ENCODE assay signal across 22 cellular contexts in the genomic region with DNA sequence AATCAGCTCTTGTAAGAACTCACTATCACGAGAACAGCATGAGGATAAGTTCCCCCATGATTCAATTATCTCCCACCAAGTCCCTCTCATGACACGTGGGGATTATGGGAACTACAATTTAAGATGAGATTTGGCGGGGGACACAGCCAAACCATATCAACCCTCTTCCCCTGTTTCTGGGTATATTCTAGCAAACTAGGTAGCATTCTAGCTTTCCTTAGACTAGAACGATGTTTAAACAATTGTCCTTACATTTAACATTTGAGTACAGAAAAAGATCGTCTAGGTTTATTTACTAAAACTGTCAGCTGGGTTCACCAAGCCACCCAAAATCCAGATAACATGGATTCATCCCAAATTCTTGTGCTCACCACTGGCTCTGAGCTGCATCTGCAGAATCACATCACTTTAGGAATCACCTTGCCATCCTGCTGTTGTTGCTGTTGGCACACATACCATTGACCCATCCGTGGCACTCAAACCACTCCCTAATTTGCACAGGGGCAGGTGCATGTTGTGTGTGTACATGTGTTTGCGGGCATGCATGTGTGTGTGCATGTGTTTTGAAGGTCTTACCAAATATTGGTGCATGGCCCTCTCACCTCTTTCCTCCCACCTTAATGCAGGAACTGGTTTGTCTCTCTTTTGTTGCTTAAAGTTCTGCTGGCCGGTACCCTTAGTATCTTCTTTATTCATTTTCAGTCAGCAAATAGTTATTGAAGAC. TPM values are rescaled to one million over a fixed set of nuclear protein-coding genes. Genes with fewer than 3 reads are reported as not detected.
DNase-seq lines count a peak whose midpoint lies in the region; ATAC-seq, FAIRE-seq and TF ChIP-seq lines count a peak whose summit lies in the region.
"Had no signal": no experiment of that assay in that cellular context is flagged by ENCODE, and none has a peak within 500 bp of the region (broad histone marks: within the 10 kb centered on the region; RNA-seq: fewer than 3 reads in every experiment).

No MANE protein-coding gene starts in this region.

- POLR2A ChIA-PET in HEK293 (lab: Yijun Ruan, JAX): no interaction called here
- POLR2A ChIA-PET in K562 (lab: Yijun Ruan, JAX): no interaction called here

- no peaks in the 10 kb centered on the region for H3K79me2 ChIP-seq in GM23338 (replicated peaks; ENCODE audit: insufficient read depth)
- H3K79me2 ChIP-seq in K562 (ENCODE audit: control insufficient read depth, insufficient read depth, low read length): no peaks in the 10 kb centered on the region

- no peaks in the 10 kb centered on the region for H3K9me3 Mint-ChIP-seq in GM23338
- H3K9me3 Mint-ChIP-seq: CD4-positive, CD25-positive, alpha-beta regulatory T cell; CD8-positive, alpha-beta memory T cell; H9; IgD-negative memory B cell had no signal

- no peak overlapping the region for H3K4me3 Mint-ChIP-seq in GM23338
- H3K4me3 Mint-ChIP-seq: CD4-positive, CD25-positive, alpha-beta regulatory T cell; CD8-positive, alpha-beta memory T cell; H9; IgD-negative memory B cell had no signal

- H3K27me3 Mint-ChIP-seq in GM23338 (ENCODE audit: insufficient read depth, low read depth, poor library complexity): peaks cover 1% of the 10 kb centered on the region

- no peak overlapping the region for H3K9ac ChIP-seq in K562 (ENCODE audit: insufficient read depth in 1 of 2, low read depth in 2 of 2, low read length in 2 of 2)

- no peak for TF ChIP-seq RAD21 in K562 (CRISPR knock-in tag; conservative IDR thresholded peaks at IDR 0.05 in 1 of 2, IDR thresholded peaks at IDR 0.05 in 1 of 2)

- no peak overlapping the region for H3K4me3 ChIP-seq in GM23338
- no peak overlapping the region for H3K4me3 ChIP-seq in HEK293 (ENCODE audit: low read depth, low read length)
- no peak overlapping the region for H3K4me3 ChIP-seq in K562
- H3K4me3 ChIP-seq in testis: no peak overlapping the region

- H3K36me3 ChIP-seq in GM23338 (ENCODE audit: insufficient read depth) (no peaks in the 10 kb centered on the region), HEK293 (ENCODE audit: control insufficient read depth in 2 of 2, insufficient read depth in 1 of 2, low read length in 2 of 2) (no peaks in the 10 kb centered on the region), K562 (ENCODE audit: control insufficient read depth, insufficient read depth, low read length) (no peaks in the 10 kb centered on the region), testis (ENCODE audit: low read depth, missing control alignments) (no peaks in the 10 kb centered on the region)
- H3K36me3 ChIP-seq: BE2C had no signal

- H3K9me1 ChIP-seq in K562 (ENCODE audit: control insufficient read depth, insufficient read depth, low read length): no peaks in the 10 kb centered on the region

- no peak overlapping the region for H3K27ac ChIP-seq in GM23338 (ENCODE audit: low read depth)
- H3K27ac ChIP-seq in HEK293 (ENCODE audit: extremely low read depth, low read depth, low read length): no peak overlapping the region
- H3K27ac ChIP-seq in K562 (ENCODE audit: extremely low read depth, low read depth, low read length): no peak overlapping the region
- no peak overlapping the region for H3K27ac ChIP-seq in testis

- TF ChIP-seq POLR2A in K562 (conservative IDR thresholded peaks at IDR 0.05): no peak
- no peak for TF ChIP-seq POLR2A in testis (IDR thresholded peaks at IDR 0.05)

- 4% methylated on average over 8 of the region's 8 CpGs for WGBS in K562 (ENCODE audit: insufficient coverage, low coverage, missing lambda C conversion rate)
- WGBS in testis, 2 donors: 55 to 65% methylated on average over 8 of the region's 8 CpGs

- H3K4me2 ChIP-seq in GM23338 (no peak overlapping the region), K562 (ENCODE audit: insufficient read depth, low read length) (no peak overlapping the region)

- H3F3A ChIP-seq in GM23338 (replicated peaks; ENCODE audit: low read depth): no peaks in the 10 kb centered on the region

- TF ChIP-seq EP300 in K562 (IDR thresholded peaks at IDR 0.05; ENCODE audit: low read length): no peak

- H3K4me1 ChIP-seq in GM23338 (ENCODE audit: insufficient read depth) (0 out of 2 replicates have a peak, but pooled peaks cover 17% of the 10 kb centered on the region), HEK293 (ENCODE audit: control insufficient read depth, insufficient read depth, low read length) (no peaks in the 10 kb centered on the region), K562 (replicated peaks in 1 of 2; ENCODE audit: control insufficient read depth in 2 of 2, insufficient read depth in 2 of 2, low read length in 2 of 2) (peaks cover 0 to 5% of the 10 kb centered on the region in 2 experiments; a peak in 3 of 5 replicates), testis (peaks cover 27% of the 10 kb centered on the region)

- H4K20me1 ChIP-seq in GM23338 (replicated peaks; ENCODE audit: insufficient read depth): no peaks in the 10 kb centered on the region
- no peaks in the 10 kb centered on the region for H4K20me1 ChIP-seq in K562 (replicated peaks; ENCODE audit: control insufficient read depth, insufficient read depth, low read length)

- no peaks in the 10 kb centered on the region for H3K36me3 Mint-ChIP-seq in GM23338 (ENCODE audit: low read depth)
- H3K36me3 Mint-ChIP-seq: CD4-positive, CD25-positive, alpha-beta regulatory T cell; CD8-positive, alpha-beta memory T cell; IgD-negative memory B cell had no signal

- H3K9me3 ChIP-seq in HEK293 (ENCODE audit: control insufficient read depth, insufficient read depth, low read depth, low read length): no peaks in the 10 kb centered on the region
- H3K9me3 ChIP-seq in K562 (replicated peaks; ENCODE audit: control insufficient read depth, insufficient read depth, low read depth, low read length): no peaks in the 10 kb centered on the region
- no peaks in the 10 kb centered on the region for H3K9me3 ChIP-seq in testis
- H3K9me3 ChIP-seq: BE2C had no signal

- intact Hi-C loops in K562 (cut with micrococcal nuclease) (no loop called here), testis (cut with DNase I; ENCODE audit: low total_unique reads) (no loop called here)

- 0 out of 2 replicates have a peak overlapping the region, but pooled peaks have one; percentile 38 for H2AFZ ChIP-seq in GM23338
- no peak overlapping the region for H2AFZ ChIP-seq in K562 (ENCODE audit: low read depth, low read length)

- CTCF ChIA-PET in HEK293 (lab: Yijun Ruan, JAX): interaction anchor here (0.7 to 2.8 kb wide), 3 partner anchors 14 to 73 kb away, joined by 3 to 18 read pairs (median 8); no protein-coding TSS in a partner anchor
- CTCF ChIA-PET in K562 (lab: Yijun Ruan, JAX; ENCODE audit: low intra/inter-chr PET ratio): no interaction called here

- DNase-seq in GM23338 (ENCODE audit: low spot score): no peak
- no peak for DNase-seq in K562 (ENCODE audit: extremely low read depth in 1 of 4, low spot score in 3 of 4)
- no peak for DNase-seq in urothelium cell line (ENCODE audit: low spot score)
- no peak for DNase-seq in testis
- DNase-seq: ACHN; BE2C; C1 segment of cervical spinal cord; CD4-positive, CD25-positive, alpha-beta regulatory T cell; CD8-positive, alpha-beta memory T cell; COR-L47; DMS 273 treated with DMSO at 0.1 percent for 48 hours; DMS53; H9; KG1 had no signal

- H3K9me2 ChIP-seq in GM23338 (ENCODE audit: insufficient read depth): no peaks in the 10 kb centered on the region

- no peak overlapping the region for H3K27ac Mint-ChIP-seq in GM23338
- H3K27ac Mint-ChIP-seq: CD4-positive, CD25-positive, alpha-beta regulatory T cell; CD8-positive, alpha-beta memory T cell; H9 had no signal

- H3K27me3 ChIP-seq in GM23338 (ENCODE audit: insufficient read depth) (no peaks in the 10 kb centered on the region), K562 (ENCODE audit: control insufficient read depth in 2 of 2, insufficient read depth in 2 of 2, low read length in 2 of 2) (peaks cover 0 to 4% of the 10 kb centered on the region in 2 experiments; a peak in 1 of 5 replicates), testis (no peaks in the 10 kb centered on the region)
- H3K27me3 ChIP-seq: BE2C had no signal

- peaks cover 27% of the 10 kb centered on the region for H3K4me1 Mint-ChIP-seq in GM23338

- TF ChIP-seq CTCF in GM23338 (conservative IDR thresholded peaks at IDR 0.05; ENCODE audit: low read depth in 2 of 2): no peak
- no peak for TF ChIP-seq CTCF in HEK293 (tag by site-specific recombination; IDR thresholded peaks at IDR 0.05)
- no peak for TF ChIP-seq CTCF in K562 (IDR thresholded peaks at IDR 0.05 in 2 of 3, conservative IDR thresholded peaks at IDR 0.05 in 1 of 3; ENCODE audit: insufficient read depth in 2 of 3, low read depth in 1 of 3, low read length in 3 of 3)
- TF ChIP-seq CTCF in testis (IDR thresholded peaks at IDR 0.05): no peak

- BruUV-seq in K562 (replicated peaks; lab: Mats Ljungman, UMichigan): no TSS peak

- FAIRE-seq in K562 (lab: Jason Lieb, UNC) (no peak), urothelium cell line (lab: Jason Lieb, UNC) (peak; percentile 66)
- FAIRE-seq: A204.1, G401.6, GM12891, H1 had no signal

- in situ Hi-C loops in K562 (cut with MboI): loop anchor here (25.0 kb wide), 1 partner anchor 337 kb away; no protein-coding TSS in a partner anchor

- ATAC-seq in GM23338 (no peak), K562 (no peak), GM18873 (IDR thresholded peaks at IDR 0.05; ENCODE audit: low FRiP score, unreplicated experiment) (no peak)

RNA-seq across cellular contexts. Expression of gene VASH1, which starts 36.3 kb away (rescaled TPM):
- total RNA-seq in GM23338 (2014; rRNA removed; shearing (Covaris generic)): 2.8 and 3.7 TPM in 2 replicates
- polyA plus RNA-seq in GM23338 (2016; fragmentation: Nextera tagmentation; extraction: Ambion mirVana) (0.78 and 1.4 TPM in 2 replicates), K562 (2011; rRNA removed) (0.15 and 0.43 TPM in 2 replicates), K562 (2014; fragmentation: Illumina TruSeq; extraction: Trizol) (0.03 and 0.11 TPM in 2 replicates), K562 (2014; fragmentation: Nextera tagmentation; extraction: Ambion mirVana) (under 1 TPM in 1 of 2 experiments, not detected in 1; 0.01 TPM), K562 (2014; rRNA removed) (0.16 and 0.49 TPM in 2 replicates), testis (ENCODE audit: insufficient read depth, low read depth, low replicate concordance) (32.0 TPM)
- total RNA-seq in K562 (2011; cell fraction: chromatin; rRNA removed; ENCODE audit: low replicate concordance): 0.30 and 0.46 TPM in 2 replicates
- 0.67 TPM in 1 of 2 replicates, not detected in the other for total RNA-seq in K562 (2011; cell fraction: nucleolus; rRNA removed)
- total RNA-seq in K562 (2011; cell fraction: nucleoplasm; rRNA removed): 0.07 and 0.15 TPM in 2 replicates
- total RNA-seq in K562 (2014; rRNA removed) (0.05 and 0.16 TPM in 2 replicates), K562 (2014; rRNA removed; fragmentation: Illumina TruSeq; extraction: Trizol) (0.11 and 0.22 TPM in 2 replicates), K562 (2015; rRNA removed; fragmentation: Illumina TruSeq; extraction: Trizol) (0.11 and 0.25 TPM in 2 replicates), K562 (2021) (0.16 and 0.27 TPM in 2 replicates), testis (10 to 100 TPM; 26.6 to 31.7 TPM)
- 0.18 and 0.55 TPM in 2 replicates for polyA plus RNA-seq in K562 (2011; cell fraction: cytosol; rRNA removed)
- polyA plus RNA-seq in K562 (2011; cell fraction: nucleus; rRNA removed): 0.74 and 1.3 TPM in 2 replicates
- polyA plus RNA-seq in K562 (2012): 0.46 and 0.48 TPM in 2 replicates
- 0.24 and 0.46 TPM in 2 replicates for polyA minus RNA-seq in K562 (2011; rRNA and poly(A)+ RNA removed)
- polyA minus RNA-seq in K562 (2011; cell fraction: cytosol; rRNA and poly(A)+ RNA removed): 0.73 and 0.76 TPM in 2 replicates
- polyA minus RNA-seq in K562 (2011; cell fraction: nucleus; rRNA and poly(A)+ RNA removed): 0.33 and 0.40 TPM in 2 replicates
- total RNA-seq: HT-29 had no signal
